8 cellular contexts compared by ENCODE assay signal in genomic region chr11:66268953-66269906, GRCh38.
DNase-seq lines count a peak whose midpoint lies in the region; ATAC-seq and TF ChIP-seq lines count a peak whose summit lies in the region.

No MANE protein-coding gene starts in this region.

- TF ChIP-seq CTCF in AG04449 (IDR thresholded peaks at IDR 0.05; ENCODE audit: insufficient read depth, low read length, missing control alignments) (peak; percentile 27), GM12875 (IDR thresholded peaks at IDR 0.05; ENCODE audit: borderline replicate concordance, insufficient read depth, low read depth, low read length) (no peak), RWPE1 (conservative IDR thresholded peaks at IDR 0.05; ENCODE audit: low read depth) (no peak), GM13976 (IDR thresholded peaks at IDR 0.05; ENCODE audit: borderline replicate concordance, control extremely low read depth, extremely low read depth, insufficient read depth, missing control alignments) (no peak)

- in situ Hi-C loops in GM13976 (cut with MboI; ENCODE audit: low sequenced_read_pairs, unreplicated experiment), result no loop called here

- no peaks in the 10 kb centered on the region for H3K27me3 ChIP-seq in duodenal mucosa (ENCODE audit: control insufficient read depth in 1 of 2, insufficient read depth in 2 of 2, low read length in 2 of 2)
- H3K27me3 ChIP-seq in mucosa of rectum (ENCODE audit: control insufficient read depth in 2 of 2, insufficient read depth in 2 of 2, low read length in 2 of 2), result no peaks in the 10 kb centered on the region

- CTCF ChIA-PET in AG04449 (lab: Yijun Ruan, JAX), result interaction anchor here (0.7 to 10.3 kb wide), 8 partner anchors 13 to 380 kb away, joined by 3 to 144 read pairs (median 4); partner anchors contain the start of genes FIBP, RIN1 and YIF1A
- CTCF ChIA-PET in RWPE1 (lab: Yijun Ruan, JAX), result interaction anchor here (0.7 kb wide), 1 partner anchor 356 kb away, joined by 3 read pairs; no protein-coding TSS in a partner anchor

- H3K9me3 ChIP-seq in duodenal mucosa (ENCODE audit: control insufficient read depth in 1 of 2, low read length in 2 of 2) (no peaks in the 10 kb centered on the region), mucosa of rectum (ENCODE audit: control insufficient read depth in 2 of 2, low read length in 2 of 2) (no peaks in the 10 kb centered on the region)

- DNase-seq in AG04449 (ENCODE audit: low read depth, low spot score) (no peak), RWPE1 (ENCODE audit: low spot score) (peak; percentile 20), GM13976 (ENCODE audit: low spot score) (no peak)

- peak overlapping the region; percentile 96 for H3K4me3 ChIP-seq in AG04449 (ENCODE audit: low read depth, low read length)
- peak overlapping the region; percentile 97 for H3K4me3 ChIP-seq in GM12875 (ENCODE audit: low read depth, low read length)
- peak overlapping the region; percentile 87 to 92 for H3K4me3 ChIP-seq in duodenal mucosa (ENCODE audit: low read depth in 1 of 2, low read length in 2 of 2)
- peak overlapping the region; percentile 95 to 96 for H3K4me3 ChIP-seq in mucosa of rectum (ENCODE audit: low read length in 2 of 2)

- H3K9ac ChIP-seq in duodenal mucosa (ENCODE audit: low read depth in 1 of 2, low read length in 2 of 2) (peak overlapping the region; percentile 86 to 94), mucosa of rectum (ENCODE audit: low read depth in 1 of 2, low read length in 2 of 2) (peak overlapping the region; percentile 93 to 96)

- H3K36me3 ChIP-seq in duodenal mucosa (ENCODE audit: control insufficient read depth in 1 of 2, insufficient read depth in 2 of 2, low read length in 2 of 2), result peaks cover 27 to 41% of the 10 kb centered on the region in 2 donors
- H3K36me3 ChIP-seq in mucosa of rectum (ENCODE audit: control insufficient read depth in 2 of 2, insufficient read depth in 2 of 2, low read length in 2 of 2), result peaks cover 26 to 34% of the 10 kb centered on the region in 2 donors

- ATAC-seq in activated CD4-positive, CD25-positive, alpha-beta regulatory T cell treated with anti-CD3 and anti-CD28 coated beads, Interleukin-2, amount 50 U/mL, for 24 hours, result no peak
- no peak for ATAC-seq in HG02798 (IDR thresholded peaks at IDR 0.05; ENCODE audit: poor library complexity, unreplicated experiment)

- peaks cover 18 to 21% of the 10 kb centered on the region in 2 donors for H3K4me1 ChIP-seq in duodenal mucosa (ENCODE audit: control insufficient read depth in 1 of 2, insufficient read depth in 2 of 2, low read length in 2 of 2)
- peaks cover 18 to 20% of the 10 kb centered on the region in 2 donors for H3K4me1 ChIP-seq in mucosa of rectum (ENCODE audit: control insufficient read depth in 2 of 2, insufficient read depth in 2 of 2, low read length in 2 of 2)

- POLR2A ChIA-PET in AG04449 (lab: Yijun Ruan, JAX) (interaction anchor here (2.1 kb wide), 1 partner anchor 19 kb away, joined by 15 read pairs; the partner anchor contains the start of gene YIF1A), RWPE1 (lab: Yijun Ruan, JAX; ENCODE audit: low non-redundant PET) (no interaction called here)

- peak overlapping the region; percentile 95 for H3K27ac ChIP-seq in RWPE1
- H3K27ac ChIP-seq in duodenal mucosa (ENCODE audit: low read depth, low read length), result peak overlapping the region; percentile 98
- H3K27ac ChIP-seq in mucosa of rectum (ENCODE audit: low read depth in 2 of 2, low read length in 2 of 2), result peak overlapping the region; percentile 94 to 95
